Comparison of ENCODE assay signal across 19 cellular contexts in the genomic region with DNA sequence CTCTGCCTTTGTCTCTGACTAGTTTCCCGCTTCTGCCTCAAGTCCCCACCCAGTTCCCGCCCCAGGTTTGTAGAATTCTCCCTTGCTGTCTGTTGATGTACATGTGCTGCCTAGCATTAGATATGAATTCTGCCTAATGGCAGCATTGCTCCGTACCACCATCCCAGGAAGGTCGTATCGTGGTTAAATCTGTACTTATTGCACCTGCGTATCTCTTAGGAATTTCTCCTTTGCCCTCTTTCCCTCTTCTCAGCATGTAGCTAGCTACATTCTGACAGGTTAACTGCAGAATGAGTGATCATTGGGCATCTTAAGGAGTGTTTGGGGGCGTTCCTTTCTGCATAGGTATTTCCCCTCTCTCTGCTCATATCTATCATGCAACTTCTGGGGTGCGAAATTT.
"Had no signal": no experiment of that assay in that cellular context is flagged by ENCODE, and none has a peak within 500 bp of the region (broad histone marks: within the 10 kb centered on the region; RNA-seq: fewer than 3 reads in every experiment).

No MANE protein-coding gene starts in this region.

- DNase-seq: KBM-7, MG63, NCI-H1092, NCI-H1105 treated with DMSO at 0.1 percent for 48 hours, NCI-H1417 treated with DMSO at 0.1 percent for 48 hours, NCI-H146, NCI-H1694 treated with DMSO at 0.1 percent for 48 hours, NCI-H1930, NCI-H2081, NCI-H2107, NCI-H2227 treated with DMSO at 0.1 percent for 48 hours, NCI-H524, NCI-H526 treated with DMSO at 0.1 percent for 48 hours, NCI-H748 treated with DMSO at 0.1 percent for 48 hours, Right ventricle myocardium superior, RPMI8226, SIG-M5 had no signal

- H3K4me1 ChIP-seq: SJSA1 had no signal

- H3K27ac ChIP-seq: SJSA1, SK-N-MC had no signal

- H3K27me3 ChIP-seq: MG63, SJSA1 had no signal

- H3K9me3 ChIP-seq: MG63, SJSA1 had no signal
